1 cellular context compared by ENCODE assay signal in genomic region chr4:146029939-146030710, GRCh38.
A peak's percentile ranks its signal among the peaks of the same experiment; 100 is the strongest.
TF ChIP-seq lines count a peak whose summit lies in the region.

No MANE protein-coding gene starts in this region.

TF ChIP-seq in GM12878, 131 proteins besides CTCF, POLR2A, EP300 and RAD21 (continued from another document and continues in another):
- no peak for TF ChIP-seq ELK1 (IDR thresholded peaks at IDR 0.05; ENCODE audit: low read depth, low read length)
- no peak for TF ChIP-seq ZSCAN29 (IDR thresholded peaks at IDR 0.05)
- TF ChIP-seq NFXL1 (IDR thresholded peaks at IDR 0.05; ENCODE audit: borderline replicate concordance) = no peak
- no peak for TF ChIP-seq POLR2AphosphoS5 (IDR thresholded peaks at IDR 0.05; ENCODE audit: low read length)
- peak; percentile 11; the same call in 1 of the 2 replicates for TF ChIP-seq ATF2 (IDR thresholded peaks at IDR 0.05; ENCODE audit: low read length)
- no peak for TF ChIP-seq SIN3A (IDR thresholded peaks at IDR 0.05; ENCODE audit: low read depth, low read length)
- TF ChIP-seq CEBPZ (IDR thresholded peaks at IDR 0.05; ENCODE audit: low read depth, low read length) = no peak
- peak; percentile 91 for TF ChIP-seq NR2F1 (conservative IDR thresholded peaks at IDR 0.05)
- TF ChIP-seq CUX1 (IDR thresholded peaks at IDR 0.05; ENCODE audit: insufficient replicate concordance, low read depth, low read length) = no peak
- TF ChIP-seq PKNOX1 (IDR thresholded peaks at IDR 0.05) = no peak
- TF ChIP-seq SP1 (IDR thresholded peaks at IDR 0.05; ENCODE audit: low read depth, low read length) = peak; percentile 41
- TF ChIP-seq BCL11A (IDR thresholded peaks at IDR 0.05; ENCODE audit: low read depth, low read length) = no peak
- peak; percentile 51; the same call in 1 of the 2 replicates for TF ChIP-seq RUNX3 (IDR thresholded peaks at IDR 0.05; ENCODE audit: low read length)
- TF ChIP-seq CBX5 (IDR thresholded peaks at IDR 0.05; ENCODE audit: low read depth) = peak; percentile 76; the same call in 1 of the 2 replicates
- no peak for TF ChIP-seq CBX3 (IDR thresholded peaks at IDR 0.05; ENCODE audit: borderline replicate concordance, low read depth)
- TF ChIP-seq MTA2 (IDR thresholded peaks at IDR 0.05; ENCODE audit: low read depth) = peak; percentile 64
- TF ChIP-seq BACH1 (IDR thresholded peaks at IDR 0.05; ENCODE audit: borderline replicate concordance) = peak; percentile 59
- TF ChIP-seq BHLHE40 (IDR thresholded peaks at IDR 0.05; ENCODE audit: borderline replicate concordance in 1 of 2, low read depth in 2 of 2, low read length in 1 of 2) = no peak
- no peak for TF ChIP-seq IRF4 (IDR thresholded peaks at IDR 0.05; ENCODE audit: low read depth, low read length)
- TF ChIP-seq SPI1 (IDR thresholded peaks at IDR 0.05; ENCODE audit: borderline replicate concordance, insufficient read depth, low read depth, low read length) = peak; percentile 67
- no peak for TF ChIP-seq TCF12 (IDR thresholded peaks at IDR 0.05; ENCODE audit: low read depth, low read length)
- TF ChIP-seq IKZF1 (conservative IDR thresholded peaks at IDR 0.05) = peak; percentile 51
- 0 out of 2 replicates have a peak, but pooled peaks have one; percentile 43 for TF ChIP-seq MTA3 (IDR thresholded peaks at IDR 0.05; ENCODE audit: borderline replicate concordance, low read length)
- TF ChIP-seq CHD2 (IDR thresholded peaks at IDR 0.05; ENCODE audit: borderline replicate concordance, low read depth, low read length) = 0 out of 2 replicates have a peak, but pooled peaks have one; percentile 33
- no peak for TF ChIP-seq POLR2AphosphoS2 (IDR thresholded peaks at IDR 0.05; ENCODE audit: low read depth, low read length)
- no peak for TF ChIP-seq ZNF217 (IDR thresholded peaks at IDR 0.05)
- no peak for TF ChIP-seq ZNF687 (IDR thresholded peaks at IDR 0.05)
- TF ChIP-seq MEF2A (IDR thresholded peaks at IDR 0.05; ENCODE audit: insufficient read depth, low read depth, low read length) = peak; percentile 68; the same call in 1 of the 2 replicates
- TF ChIP-seq MEF2B (IDR thresholded peaks at IDR 0.05; ENCODE audit: partially characterized antibody, poor library complexity, severe bottlenecking) = peak; percentile 67
- TF ChIP-seq EED (IDR thresholded peaks at IDR 0.05; ENCODE audit: low read depth) = peak; percentile 28; the same call in 1 of the 2 replicates
- TF ChIP-seq GABPA (IDR thresholded peaks at IDR 0.05; ENCODE audit: low read depth) = 0 out of 2 replicates have a peak, but pooled peaks have one; percentile 21
- TF ChIP-seq NRF1 (conservative IDR thresholded peaks at IDR 0.05; ENCODE audit: low read depth, low read length) = no peak
- TF ChIP-seq SKIL (IDR thresholded peaks at IDR 0.05; ENCODE audit: low read depth, poor library complexity, severe bottlenecking) = peak; percentile 54
- TF ChIP-seq NFIC (IDR thresholded peaks at IDR 0.05; ENCODE audit: low read depth, low read length) = peak; percentile 71
- TF ChIP-seq IKZF2 (IDR thresholded peaks at IDR 0.05) = peak; percentile 66 to 78
- TF ChIP-seq NR2C1 (IDR thresholded peaks at IDR 0.05) = peak; percentile 83
- TF ChIP-seq RELB (IDR thresholded peaks at IDR 0.05; ENCODE audit: low read depth) = peak; percentile 32; the same call in 1 of the 2 replicates
